In the genomic region with DNA sequence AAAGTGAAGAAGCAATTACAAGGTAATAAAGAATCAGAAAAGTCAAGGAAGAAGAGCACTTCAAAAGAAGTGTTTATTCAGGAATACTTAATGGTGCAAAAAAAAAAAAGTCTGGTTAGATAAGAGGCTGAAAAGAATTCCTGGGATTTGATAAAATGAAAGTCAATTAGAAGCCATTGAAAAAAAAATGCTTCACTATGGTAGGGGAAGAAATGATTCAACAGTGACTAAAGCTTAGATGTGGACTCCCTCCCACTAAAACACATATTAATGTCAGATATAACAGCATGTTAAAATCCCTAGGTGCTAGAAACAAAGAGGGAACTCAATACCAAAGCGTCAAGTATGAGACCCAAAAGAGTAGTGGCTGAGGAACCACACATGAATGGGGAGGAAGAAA, we compare ENCODE assay signal across 1 cellular context.
TF ChIP-seq lines count a peak whose summit lies in the region.

No MANE protein-coding gene starts in this region.

TF ChIP-seq in SK-N-SH, 30 proteins besides CTCF, POLR2A, EP300 and RAD21 (continued from another document):
- no peak for TF ChIP-seq PBX3 (IDR thresholded peaks at IDR 0.05)
- TF ChIP-seq TCF12 (IDR thresholded peaks at IDR 0.05) = no peak
- TF ChIP-seq POLR2AphosphoS5 (IDR thresholded peaks at IDR 0.05; ENCODE audit: low read depth, low read length) = no peak
- no peak for TF ChIP-seq EZH2phosphoT487 (IDR thresholded peaks at IDR 0.05; ENCODE audit: borderline replicate concordance, low read depth)
